24 cellular contexts compared by ENCODE assay signal in the genomic region with DNA sequence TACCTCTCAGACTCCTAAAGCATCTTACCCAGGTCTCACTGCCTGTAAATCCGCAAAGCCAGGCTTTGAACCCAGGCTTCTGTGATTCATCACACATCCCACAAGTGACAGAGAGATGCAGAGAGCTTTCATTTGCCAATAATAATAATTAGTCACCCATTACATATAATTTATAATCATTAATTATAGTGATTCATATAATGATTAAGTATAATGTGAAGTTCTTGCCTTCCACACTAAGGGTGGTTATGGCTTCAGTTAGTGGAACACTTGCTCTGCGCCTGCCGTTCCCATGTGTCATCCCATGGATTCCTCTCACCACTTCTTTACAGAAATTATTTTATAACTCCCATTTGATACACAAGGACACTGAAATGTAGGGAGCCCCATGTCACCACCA.
"Had no signal": no experiment of that assay in that cellular context is flagged by ENCODE, and none has a peak within 500 bp of the region (broad histone marks: within the 10 kb centered on the region; RNA-seq: fewer than 3 reads in every experiment).

No MANE protein-coding gene starts in this region.

- H3K36me3 Mint-ChIP-seq: activated naive CD8-positive, alpha-beta T cell treated with anti-CD3 and anti-CD28 coated beads, Interleukin-2, amount 10 ng/mL, durations not matched to agents 7 days and 5 days; natural killer cell treated with Interleukin-12 subunit alpha and Interleukin-12 subunit beta and Interleukin-15 and Interleukin-18, amount 100 ng/mL, for 72 hours had no signal

- H3K4me3 Mint-ChIP-seq: activated CD4-positive, alpha-beta memory T cell treated with anti-CD3 and anti-CD28 coated beads for 36 hours; activated naive CD4-positive, alpha-beta T cell treated with anti-CD3 and anti-CD28 coated beads for 36 hours; activated naive CD8-positive, alpha-beta T cell treated with anti-CD3 and anti-CD28 coated beads, Interleukin-2, amount 10 ng/mL, durations not matched to agents 7 days and 5 days; memory B cell; natural killer cell treated with Interleukin-12 subunit alpha and Interleukin-12 subunit beta and Interleukin-15 and Interleukin-18, amount 100 ng/mL, for 72 hours; stimulated activated naive B cell treated with anti-CD40 and anti-IgM and Interleukin-4, amounts not matched to agents 10 μg/mL and 1 μg/mL and 100 μg/mL, for 72 hours; T-helper 17 cell had no signal

- H3K27ac Mint-ChIP-seq: activated CD4-positive, alpha-beta memory T cell treated with anti-CD3 and anti-CD28 coated beads for 36 hours; activated naive CD4-positive, alpha-beta T cell treated with anti-CD3 and anti-CD28 coated beads for 36 hours; activated naive CD8-positive, alpha-beta T cell treated with anti-CD3 and anti-CD28 coated beads, Interleukin-2, amount 10 ng/mL, durations not matched to agents 7 days and 5 days; memory B cell; natural killer cell treated with Interleukin-12 subunit alpha and Interleukin-12 subunit beta and Interleukin-15 and Interleukin-18, amount 100 ng/mL, for 72 hours; progenitor cell of endocrine pancreas; stimulated activated naive B cell treated with anti-CD40 and anti-IgM and Interleukin-4, amounts not matched to agents 10 μg/mL and 1 μg/mL and 100 μg/mL, for 72 hours; T-helper 17 cell had no signal

- ATAC-seq: left cardiac atrium; natural killer cell treated with Interleukin-12 subunit alpha and Interleukin-12 subunit beta and Interleukin-15 and Interleukin-18, amount 100 ng/mL, for 72 hours; stimulated activated naive B cell treated with anti-CD40 and anti-IgM and Interleukin-4, amounts not matched to agents 10 μg/mL and 1 μg/mL and 100 μg/mL, for 72 hours; T-helper 17 cell had no signal

- H3K9me3 Mint-ChIP-seq: natural killer cell treated with Interleukin-12 subunit alpha and Interleukin-12 subunit beta and Interleukin-15 and Interleukin-18, amount 100 ng/mL, for 72 hours had no signal

- H3K4me3 ChIP-seq: hepatocyte, sigmoid colon, testis, upper lobe of left lung had no signal

- H3K4me1 Mint-ChIP-seq: activated naive CD8-positive, alpha-beta T cell treated with anti-CD3 and anti-CD28 coated beads, Interleukin-2, amount 10 ng/mL, durations not matched to agents 7 days and 5 days; memory B cell; T-helper 17 cell had no signal

- DNase-seq: activated CD4-positive, alpha-beta memory T cell treated with anti-CD3 and anti-CD28 coated beads for 36 hours; activated CD4-positive, alpha-beta T cell treated with anti-CD3 and anti-CD28 coated beads for 4 hours; activated CD4-positive, CD25-positive, alpha-beta regulatory T cell; activated effector memory CD4-positive, alpha-beta T cell treated with Interleukin-2 at 50 U/mL for 16 hours; activated naive CD4-positive, alpha-beta T cell treated with anti-CD3 and anti-CD28 coated beads for 36 hours; activated naive CD8-positive, alpha-beta T cell treated with anti-CD3 and anti-CD28 coated beads, Interleukin-2, amount 10 ng/mL, durations not matched to agents 7 days and 5 days; activated T-cell treated with anti-CD3 and anti-CD28 coated beads, Interleukin-2, amount 50 U/mL, for 48 hours; amniotic stem cell; cerebellar nuclear complex; cortex of kidney; glutamatergic neuron; left cardiac atrium; retina; sigmoid colon; stimulated activated CD4-positive, alpha-beta T cell treated with anti-CD3 and anti-CD28 coated beads, Interleukin-2, amount 100 ng/mL, for 48 hours; stimulated activated CD8-positive, alpha-beta memory T cell treated with anti-CD3 and anti-CD28 coated beads, Interleukin-4, amount 100 ng/mL, for 48 hours; stimulated activated naive B cell treated with anti-CD40 and anti-IgM and Interleukin-4, amounts not matched to agents 10 μg/mL and 1 μg/mL and 100 μg/mL, for 72 hours; T-helper 17 cell; testis; upper lobe of left lung had no signal
